11 cellular contexts compared by ENCODE assay signal in genomic region chr15:92829875-92830274, GRCh38.
A peak's percentile ranks its signal among the peaks of the same experiment; 100 is the strongest.
DNase-seq lines count a peak whose midpoint lies in the region; ATAC-seq and TF ChIP-seq lines count a peak whose summit lies in the region.
"Had no signal": no experiment of that assay in that cellular context is flagged by ENCODE, and none has a peak within 500 bp of the region (broad histone marks: within the 10 kb centered on the region; RNA-seq: fewer than 3 reads in every experiment).

No MANE protein-coding gene starts in this region.

- no peaks in the 10 kb centered on the region for H3K9me2 ChIP-seq in OCI-LY1 (ENCODE audit: low read depth, low read length)

- intact Hi-C loops in activated CD4-positive, alpha-beta T cell treated with anti-CD3 and anti-CD28 coated beads for 36 hours (cut with DNase I, micrococcal nuclease), result no loop called here

- peaks cover 63% of the 10 kb centered on the region for H3K4me1 Mint-ChIP-seq in activated CD4-positive, alpha-beta T cell treated with anti-CD3 and anti-CD28 coated beads for 36 hours
- peaks cover 30% of the 10 kb centered on the region for H3K4me1 Mint-ChIP-seq in endodermal cell

- no peaks in the 10 kb centered on the region for H3K36me3 ChIP-seq in OCI-LY1 (ENCODE audit: insufficient read depth, low read length)
- no peaks in the 10 kb centered on the region for H3K36me3 ChIP-seq in endodermal cell (ENCODE audit: control insufficient read depth, insufficient read depth, low read length)
- no peaks in the 10 kb centered on the region for H3K36me3 ChIP-seq in skeletal muscle tissue (ENCODE audit: control insufficient read depth in 3 of 3, insufficient read depth in 3 of 3, low read length in 3 of 3)

- H3K9ac ChIP-seq in OCI-LY1 (ENCODE audit: low read length), result peak overlapping the region; percentile 89
- no peak overlapping the region for H3K9ac ChIP-seq in endodermal cell (ENCODE audit: extremely low read depth, low read length, poor library complexity, severe bottlenecking)
- peak overlapping the region in 1 of 3 donors; percentile 63 for H3K9ac ChIP-seq in skeletal muscle tissue (ENCODE audit: low read depth in 1 of 3, low read length in 3 of 3)

- no peak overlapping the region for H2AFZ ChIP-seq in OCI-LY1 (ENCODE audit: low read length)

- no peak for TF ChIP-seq CTCF in OCI-LY1 (IDR thresholded peaks at IDR 0.05; ENCODE audit: low read length)
- no peak for TF ChIP-seq CTCF in endodermal cell (conservative IDR thresholded peaks at IDR 0.05)
- no peak for TF ChIP-seq CTCF in GM13977 (IDR thresholded peaks at IDR 0.05; ENCODE audit: extremely low read depth, insufficient read depth, missing control alignments)

- peaks cover 3% of the 10 kb centered on the region for H3K36me3 Mint-ChIP-seq in activated CD4-positive, alpha-beta T cell treated with anti-CD3 and anti-CD28 coated beads for 36 hours (ENCODE audit: low read depth)
- no peaks in the 10 kb centered on the region for H3K36me3 Mint-ChIP-seq in endodermal cell (ENCODE audit: low read depth)

- CTCF ChIA-PET in activated CD4-positive, alpha-beta T cell treated with anti-CD3 and anti-CD28 coated beads for 36 hours (lab: Charles Lee), result interaction anchor here (1.0 to 6.5 kb wide), 9 partner anchors 9 to 200 kb away, joined by 3 to 59 read pairs (median 6); partner anchors contain the start of gene CHD2

- H3K27ac ChIP-seq in OCI-LY1 (ENCODE audit: low read depth, low read length, poor library complexity, severe bottlenecking), result peak overlapping the region; percentile 100
- peak overlapping the region; percentile 61 for H3K27ac ChIP-seq in endodermal cell (ENCODE audit: low read depth, low read length)
- peak overlapping the region; percentile 84 for H3K27ac ChIP-seq in skeletal muscle tissue (ENCODE audit: low read depth, low read length)

- H3K27me3 ChIP-seq in OCI-LY1 (ENCODE audit: insufficient read depth, low read length) (no peaks in the 10 kb centered on the region), endodermal cell (ENCODE audit: control insufficient read depth, insufficient read depth, low read length, poor library complexity, severe bottlenecking) (no peaks in the 10 kb centered on the region), skeletal muscle tissue (ENCODE audit: control insufficient read depth in 3 of 3, insufficient read depth in 3 of 3, low read length in 3 of 3) (no peaks in the 10 kb centered on the region)

- in situ Hi-C loops in GM13977 (cut with MboI; ENCODE audit: low pct_unique_long_range_greater_than_20kb, low sequenced_read_pairs, unreplicated experiment), result no loop called here

- WGBS in endodermal cell (ENCODE audit: insufficient coverage in 1 of 2, insufficient read length in 1 of 2), 2 experiments, result 92 to 94% methylated on average over 3 of the region's 3 CpGs

- H4K20me1 ChIP-seq in OCI-LY1 (ENCODE audit: insufficient read depth, low read length), result no peaks in the 10 kb centered on the region

- H3F3A ChIP-seq in OCI-LY1 (ENCODE audit: insufficient read depth, low read length), result peaks cover 27% of the 10 kb centered on the region

- peak overlapping the region; percentile 91 for H3K4me2 ChIP-seq in OCI-LY1 (ENCODE audit: low read length)

- H3K4me1 ChIP-seq in OCI-LY1 (ENCODE audit: insufficient read depth, low read length, severe bottlenecking) (peaks cover 80% of the 10 kb centered on the region), endodermal cell (ENCODE audit: control insufficient read depth, insufficient read depth, low read length) (peaks cover 18% of the 10 kb centered on the region), skeletal muscle tissue (ENCODE audit: control insufficient read depth in 3 of 3, insufficient read depth in 3 of 3, low read length in 3 of 3) (peaks cover 19 to 28% (median 25%) of the 10 kb centered on the region in 3 donors)

- H3K79me2 ChIP-seq in OCI-LY1 (ENCODE audit: insufficient read depth, low read length), result no peaks in the 10 kb centered on the region

- DNase-seq in activated CD4-positive, alpha-beta T cell treated with anti-CD3 and anti-CD28 coated beads for 36 hours, result no peak
- no peak for DNase-seq in activated CD4-positive, alpha-beta T cell treated with anti-CD3 and anti-CD28 coated beads, Interleukin-2, amount 50 U/mL, for 1 hour
- DNase-seq in endodermal cell (no peak), GM13977 (ENCODE audit: low spot score) (no peak)
- DNase-seq: activated CD4-positive, CD25-positive, alpha-beta regulatory T cell treated with anti-CD3 and anti-CD28 coated beads, Interleukin-2, amount 50 U/mL, for 72 hours; NCI-H2171; stimulated activated CD4-positive, alpha-beta T cell treated with anti-CD3 and anti-CD28 coated beads, Interleukin-4, amount 100 ng/mL, for 24 hours had no signal

- no peak overlapping the region for H3K4me3 Mint-ChIP-seq in activated CD4-positive, alpha-beta T cell treated with anti-CD3 and anti-CD28 coated beads for 36 hours
- no peak overlapping the region for H3K4me3 Mint-ChIP-seq in endodermal cell

- no peaks in the 10 kb centered on the region for H3K9me3 ChIP-seq in OCI-LY1 (ENCODE audit: low read length)
- H3K9me3 ChIP-seq in endodermal cell (ENCODE audit: control insufficient read depth, low read length), result no peaks in the 10 kb centered on the region
- no peaks in the 10 kb centered on the region for H3K9me3 ChIP-seq in skeletal muscle tissue (ENCODE audit: control insufficient read depth in 3 of 3, low read length in 3 of 3)

- peak overlapping the region; percentile 23 for H3K4me3 ChIP-seq in OCI-LY1 (ENCODE audit: low read depth, low read length, poor library complexity, severe bottlenecking)
- no peak overlapping the region for H3K4me3 ChIP-seq in endodermal cell (ENCODE audit: low read length)
- no peak overlapping the region for H3K4me3 ChIP-seq in skeletal muscle tissue (ENCODE audit: low read length in 3 of 3)

- no peaks in the 10 kb centered on the region for H3K9me3 Mint-ChIP-seq in activated CD4-positive, alpha-beta T cell treated with anti-CD3 and anti-CD28 coated beads for 36 hours (ENCODE audit: low read depth)
- no peaks in the 10 kb centered on the region for H3K9me3 Mint-ChIP-seq in endodermal cell

- ATAC-seq in activated CD4-positive, alpha-beta T cell treated with anti-CD3 and anti-CD28 coated beads for 36 hours, result no peak
- ATAC-seq in GM19395 (IDR thresholded peaks at IDR 0.05; ENCODE audit: unreplicated experiment) (no peak), HG02623 (IDR thresholded peaks at IDR 0.05; ENCODE audit: unreplicated experiment) (no peak)

- POLR2A ChIA-PET in activated CD4-positive, alpha-beta T cell treated with anti-CD3 and anti-CD28 coated beads for 36 hours (lab: Charles Lee), result interaction anchor here (0.6 to 4.1 kb wide), 5 partner anchors 8 to 55 kb away, joined by 3 to 52 read pairs (median 4); no protein-coding TSS in a partner anchor

- H3K27me3 Mint-ChIP-seq in activated CD4-positive, alpha-beta T cell treated with anti-CD3 and anti-CD28 coated beads for 36 hours, result no peaks in the 10 kb centered on the region
- H3K27me3 Mint-ChIP-seq in endodermal cell (ENCODE audit: insufficient read depth), result no peaks in the 10 kb centered on the region

- H3K27ac Mint-ChIP-seq in activated CD4-positive, alpha-beta T cell treated with anti-CD3 and anti-CD28 coated beads for 36 hours, result peak overlapping the region; percentile 82
- H3K27ac Mint-ChIP-seq in endodermal cell, result no peak overlapping the region
